ENCODE assay signal across 14 cellular contexts in the genomic region with DNA sequence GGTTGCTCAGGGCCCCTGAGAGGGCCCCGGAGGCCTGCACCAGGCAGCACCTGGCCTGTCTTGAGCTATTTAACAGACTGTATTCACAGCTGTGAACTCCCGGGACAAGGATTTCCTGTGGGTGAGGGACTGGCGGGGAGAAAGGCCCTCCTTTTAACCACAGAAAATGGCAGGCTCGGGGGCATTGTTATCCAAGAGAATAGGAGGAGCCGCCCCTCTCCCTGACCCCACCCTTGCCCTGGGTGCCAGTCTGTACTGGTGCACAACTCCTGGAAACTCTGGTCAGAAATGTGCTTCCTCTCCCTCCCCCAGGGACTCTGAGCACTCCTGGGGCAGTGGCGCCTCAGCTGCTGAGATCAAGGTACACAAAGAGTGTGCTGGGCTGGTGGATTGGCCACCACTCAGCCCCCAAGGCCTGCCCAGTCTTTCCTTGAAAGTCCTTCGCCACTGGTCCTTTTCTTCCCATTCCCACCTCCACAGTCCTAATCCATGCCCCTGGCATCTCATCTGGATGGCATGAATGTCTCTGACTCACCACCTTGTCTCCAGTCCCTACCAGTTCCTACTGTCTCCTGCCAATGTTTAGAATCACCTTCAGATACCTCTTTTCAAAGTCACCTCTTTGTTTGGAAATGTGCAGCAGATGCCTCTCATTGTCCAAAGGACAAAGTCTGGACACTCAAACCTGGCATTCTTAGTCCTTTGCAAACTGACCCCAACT. TPM values are rescaled to one million over a fixed set of nuclear protein-coding genes. Genes with fewer than 3 reads are reported as not detected.
A peak's percentile ranks its signal among the peaks of the same experiment; 100 is the strongest.
DNase-seq lines count a peak whose midpoint lies in the region; ATAC-seq and TF ChIP-seq lines count a peak whose summit lies in the region.
"Had no signal": no experiment of that assay in that cellular context is flagged by ENCODE, and none has a peak within 500 bp of the region (broad histone marks: within the 10 kb centered on the region; RNA-seq: fewer than 3 reads in every experiment).

No MANE protein-coding gene starts in this region.

- H3K18ac ChIP-seq in neuronal stem cell (ENCODE audit: low read length) = no peak overlapping the region

- no peaks in the 10 kb centered on the region for H3K9me3 Mint-ChIP-seq in stimulated activated memory B cell treated with anti-CD40 and anti-IgM and Interleukin-4, amounts not matched to agents 10 μg/mL and 1 μg/mL and 100 μg/mL, for 72 hours
- H3K9me3 Mint-ChIP-seq: immature natural killer cell had no signal

- H3K27me3 Mint-ChIP-seq in stimulated activated memory B cell treated with anti-CD40 and anti-IgM and Interleukin-4, amounts not matched to agents 10 μg/mL and 1 μg/mL and 100 μg/mL, for 72 hours = peaks cover 49% of the 10 kb centered on the region

- H3K27me3 ChIP-seq in GM23248 (replicated peaks; ENCODE audit: insufficient read depth) = no peaks in the 10 kb centered on the region
- H3K27me3 ChIP-seq in PC-3 (ENCODE audit: low read length) = no peaks in the 10 kb centered on the region
- H3K27me3 ChIP-seq in neuronal stem cell (ENCODE audit: control insufficient read depth in 3 of 3, insufficient read depth in 3 of 3, low read depth in 1 of 3, low read length in 3 of 3) = peaks cover 0 to 4% (median 0%) of the 10 kb centered on the region in 3 experiments
- H3K27me3 ChIP-seq: testis had no signal

- H3K9me3 ChIP-seq in GM23248 (ENCODE audit: low read depth) (no peaks in the 10 kb centered on the region), PC-3 (ENCODE audit: low read length) (no peaks in the 10 kb centered on the region), neuronal stem cell (replicated peaks in 1 of 2; ENCODE audit: control insufficient read depth in 2 of 2, insufficient read depth in 1 of 2, low read depth in 1 of 2, low read length in 2 of 2) (no peaks in the 10 kb centered on the region)
- H3K9me3 ChIP-seq: testis had no signal

- H3K4me3 Mint-ChIP-seq in stimulated activated memory B cell treated with anti-CD40 and anti-IgM and Interleukin-4, amounts not matched to agents 10 μg/mL and 1 μg/mL and 100 μg/mL, for 72 hours = no peak overlapping the region
- H3K4me3 Mint-ChIP-seq: immature natural killer cell had no signal

- no peak overlapping the region for H2BK12ac ChIP-seq in neuronal stem cell (ENCODE audit: low read length)

- DNase-seq in GM23248 = peak; percentile 23
- DNase-seq in PC-3 = peak; percentile 31
- DNase-seq in Right ventricle myocardium superior = peak; percentile 56
- DNase-seq in neuronal stem cell (ENCODE audit: low spot score) = no peak
- DNase-seq in amygdala (lab: John Stamatoyannopoulos, UW) = no peak
- DNase-seq in T1000 (lab: John Stamatoyannopoulos, UW) = no peak
- DNase-seq in midbrain (lab: John Stamatoyannopoulos, UW) = no peak
- DNase-seq: activated effector memory CD4-positive, alpha-beta T cell treated with anti-CD3 and anti-CD28 coated beads, Interleukin-2, amount 50 U/mL, for 16 hours; HCEC 1CT; immature natural killer cell; NCI-H748 treated with DMSO at 0.1 percent for 48 hours; stimulated activated CD4-positive, alpha-beta T cell treated with anti-CD3 and anti-CD28 coated beads, Interleukin-4, amount 100 ng/mL, for 1 hour; testis had no signal

- H3K4ac ChIP-seq in neuronal stem cell (ENCODE audit: low read length) = no peak overlapping the region

- H3K4me1 ChIP-seq in GM23248 (ENCODE audit: insufficient read depth) = no peaks in the 10 kb centered on the region
- no peaks in the 10 kb centered on the region for H3K4me1 ChIP-seq in PC-3 (ENCODE audit: insufficient read depth, low read length)
- H3K4me1 ChIP-seq in neuronal stem cell (ENCODE audit: control insufficient read depth in 2 of 2, insufficient read depth in 1 of 2, low read depth in 1 of 2, low read length in 2 of 2) = no peaks in the 10 kb centered on the region
- H3K4me1 ChIP-seq: testis had no signal

- ATAC-seq in PC-3 (no peak; the same call in 1 of the 2 replicates), Right ventricle myocardium superior (ENCODE audit: poor library complexity) (peak; percentile 30)
- ATAC-seq in stimulated activated memory B cell treated with anti-CD40 and anti-IgM and Interleukin-4, amounts not matched to agents 10 μg/mL and 1 μg/mL and 100 μg/mL, for 72 hours = no peak

- no peaks in the 10 kb centered on the region for H3K4me1 Mint-ChIP-seq in stimulated activated memory B cell treated with anti-CD40 and anti-IgM and Interleukin-4, amounts not matched to agents 10 μg/mL and 1 μg/mL and 100 μg/mL, for 72 hours

- H2BK5ac ChIP-seq in neuronal stem cell (ENCODE audit: low read length) = no peak overlapping the region

- intact Hi-C loops in PC-3 (cut with micrococcal nuclease) = no loop called here
- intact Hi-C loops in Right ventricle myocardium superior (cut with DNase I) = no loop called here

- H3K4me3 ChIP-seq in GM23248 = no peak overlapping the region
- H3K4me3 ChIP-seq in PC-3 (ENCODE audit: low read length) = no peak overlapping the region
- H3K4me3 ChIP-seq in neuronal stem cell (ENCODE audit: low read length in 2 of 2) = no peak overlapping the region
- H3K4me3 ChIP-seq: testis had no signal

- POLR2A ChIA-PET in PC-3 (lab: Charles Lee; ENCODE audit: unreplicated experiment) = no interaction called here

- H3K9ac ChIP-seq in GM23248 (no peak overlapping the region), PC-3 (ENCODE audit: low read length) (no peak overlapping the region), neuronal stem cell (ENCODE audit: low read depth, low read length, poor library complexity) (no peak overlapping the region)

- H3K4me2 ChIP-seq in GM23248 (ENCODE audit: unreplicated experiment) = no peak overlapping the region
- H3K4me2 ChIP-seq in PC-3 (ENCODE audit: low read length) = no peak overlapping the region
- H3K4me2 ChIP-seq in neuronal stem cell (ENCODE audit: insufficient read depth, low read length, poor library complexity, severe bottlenecking) = no peak overlapping the region

- H3K36me3 ChIP-seq in GM23248 (ENCODE audit: low read depth) (no peaks in the 10 kb centered on the region), PC-3 (ENCODE audit: low read depth, low read length) (no peaks in the 10 kb centered on the region), neuronal stem cell (replicated peaks in 1 of 2; ENCODE audit: control insufficient read depth in 2 of 2, insufficient read depth in 2 of 2, low read length in 2 of 2) (no peaks in the 10 kb centered on the region)

- H3K36me3 Mint-ChIP-seq in stimulated activated memory B cell treated with anti-CD40 and anti-IgM and Interleukin-4, amounts not matched to agents 10 μg/mL and 1 μg/mL and 100 μg/mL, for 72 hours = no peaks in the 10 kb centered on the region

- in situ Hi-C loops in GM23248 (cut with MboI) = no loop called here

- WGBS in GM23248 (ENCODE audit: low coverage in 1 of 2, low lambda C conversion rate in 2 of 2, missing lambda C conversion rate in 2 of 2), 2 experiments = 83 to 90% methylated on average over 6 to 7 of the region's 7 CpGs
- no CpG with 5 or more reads among the region's 7 CpGs for WGBS in neuronal stem cell (ENCODE audit: extremely low coverage in 2 of 2, insufficient read length in 2 of 2, insufficient replicate concordance in 1 of 2), 2 donors

- no peak for TF ChIP-seq CTCF in PC-3 (conservative IDR thresholded peaks at IDR 0.05; ENCODE audit: low read depth, low read length)

- H3F3A ChIP-seq in GM23248 (ENCODE audit: insufficient read depth) (no peaks in the 10 kb centered on the region), PC-3 (ENCODE audit: low read length, unreplicated experiment) (no peaks in the 10 kb centered on the region)

- H3K79me2 ChIP-seq in GM23248 (ENCODE audit: insufficient read depth) (no peaks in the 10 kb centered on the region), PC-3 (ENCODE audit: low read length) (no peaks in the 10 kb centered on the region)

- H2BK120ac ChIP-seq in neuronal stem cell (ENCODE audit: low read depth, low read length) = no peak overlapping the region

- H4K91ac ChIP-seq in neuronal stem cell (ENCODE audit: low read depth, low read length, poor library complexity) = no peak overlapping the region

- H3K27ac ChIP-seq in GM23248 = no peak overlapping the region
- no peak overlapping the region for H3K27ac ChIP-seq in PC-3 (ENCODE audit: low read length)
- no peak overlapping the region for H3K27ac ChIP-seq in neuronal stem cell (replicated peaks; ENCODE audit: low read length)
- H3K27ac ChIP-seq: testis had no signal

- BruUV-seq in PC-3 (replicated peaks; lab: Mats Ljungman, UMichigan) = no TSS peak

- no peak overlapping the region for H4K8ac ChIP-seq in neuronal stem cell (ENCODE audit: low read depth, low read length)

- no peak overlapping the region for H2AK5ac ChIP-seq in neuronal stem cell (ENCODE audit: low read depth, low read length)

- H3K14ac ChIP-seq in neuronal stem cell (ENCODE audit: low read length) = no peak overlapping the region

- H2AFZ ChIP-seq in GM23248 (no peak overlapping the region), PC-3 (ENCODE audit: low read length) (no peak overlapping the region), neuronal stem cell (ENCODE audit: low read length) (no peak overlapping the region)

- H4K20me1 ChIP-seq in GM23248 (ENCODE audit: insufficient read depth) (no peaks in the 10 kb centered on the region), PC-3 (ENCODE audit: low read length) (no peaks in the 10 kb centered on the region)

- CTCF ChIA-PET in PC-3 (lab: Charles Lee) = no interaction called here

- H2BK15ac ChIP-seq in neuronal stem cell (ENCODE audit: low read length) = peak overlapping the region; percentile 34

- H3K9me2 ChIP-seq in GM23248 (ENCODE audit: insufficient read depth) = no peaks in the 10 kb centered on the region
- H3K9me2 ChIP-seq in PC-3 (replicated peaks; ENCODE audit: low read length) = no peaks in the 10 kb centered on the region

- H3K23ac ChIP-seq in neuronal stem cell (ENCODE audit: low read depth, low read length, poor library complexity) = no peak overlapping the region

- H3K27ac Mint-ChIP-seq in stimulated activated memory B cell treated with anti-CD40 and anti-IgM and Interleukin-4, amounts not matched to agents 10 μg/mL and 1 μg/mL and 100 μg/mL, for 72 hours = no peak overlapping the region
- H3K27ac Mint-ChIP-seq: immature natural killer cell had no signal

- H3K79me1 ChIP-seq in neuronal stem cell (ENCODE audit: low read depth, low read length) = no peaks in the 10 kb centered on the region

RNA-seq across cellular contexts. Expression of a gene that starts 19.6 kb away (rescaled TPM):
- 66.3 and 73.8 TPM in 2 replicates for total RNA-seq in GM23248 (2014; rRNA removed; shearing (Covaris generic))
- 45.2 and 47.5 TPM in 2 replicates for polyA plus RNA-seq in GM23248 (2016; fragmentation: Nextera tagmentation; extraction: Ambion mirVana)
- total RNA-seq in PC-3 (2014; rRNA removed) (43.2 and 77.0 TPM in 2 replicates), Right ventricle myocardium superior (200 TPM)
- 0.24 TPM for polyA plus RNA-seq in neuronal stem cell (2013, experiment 1 of 2)
- 0.19 TPM for polyA plus RNA-seq in neuronal stem cell (2013, experiment 2 of 2)

Comparison
In these comparisons a context has a peak if more than half of its experiments do, and no peak if none do; other contexts are left out.
1. DNase-seq: peak in GM23248 (single experiment), PC-3 (single experiment) and Right ventricle myocardium superior (single experiment); none in neuronal stem cell (single experiment), amygdala (0 of 56), T1000 (single experiment) and midbrain (single experiment).